In the genomic region with DNA sequence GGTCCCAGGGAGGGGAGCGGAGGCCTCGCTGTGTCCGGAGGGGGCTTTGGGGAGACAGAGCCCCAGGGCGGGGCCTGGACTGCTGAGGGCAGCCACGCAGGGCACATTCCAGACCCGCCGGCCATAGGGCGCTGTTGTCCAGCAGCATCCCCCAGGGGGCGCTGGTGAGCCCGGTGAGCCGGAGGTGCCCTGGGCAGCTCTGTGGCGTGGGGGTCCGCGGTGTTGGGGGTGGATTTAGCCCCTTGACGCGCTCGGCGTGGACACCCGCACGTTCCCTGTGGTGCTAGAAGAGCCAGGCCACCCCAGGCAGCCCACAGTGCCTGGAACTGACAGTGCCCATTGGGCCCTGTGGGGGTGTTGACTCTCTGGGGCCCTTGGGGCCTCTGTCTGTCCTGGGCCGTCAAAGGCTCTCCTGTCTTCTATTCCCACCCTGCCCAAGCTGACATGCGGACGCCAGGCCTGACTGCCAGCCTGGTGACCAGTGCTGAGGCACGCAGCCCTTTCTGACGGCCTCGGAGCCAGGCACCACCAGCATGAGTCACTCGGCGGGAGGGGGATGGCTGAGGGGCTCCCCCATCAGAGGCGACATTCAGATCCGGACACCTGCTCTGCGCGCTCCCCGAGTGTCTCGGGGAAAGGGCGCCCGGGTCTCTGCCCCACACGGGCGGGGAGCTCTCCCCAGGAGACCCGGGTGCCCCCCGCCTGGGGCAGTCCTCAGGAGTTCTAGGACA, we compare ENCODE assay signal across 9 cellular contexts. TPM values are rescaled to one million over a fixed set of nuclear protein-coding genes. Genes with fewer than 3 reads are reported as not detected.
DNase-seq lines count a peak whose midpoint lies in the region; ATAC-seq, FAIRE-seq and TF ChIP-seq lines count a peak whose summit lies in the region.
"Had no signal": no experiment of that assay in that cellular context is flagged by ENCODE, and none has a peak within 500 bp of the region (broad histone marks: within the 10 kb centered on the region; RNA-seq: fewer than 3 reads in every experiment).

No MANE protein-coding gene starts in this region.

- H3K4me3 ChIP-seq in choroid plexus epithelial cell (ENCODE audit: low read depth, low read length) = no peak overlapping the region
- no peak overlapping the region for H3K4me3 ChIP-seq in mucosa of descending colon

- TF ChIP-seq POLR2A in GM12891 (IDR thresholded peaks at IDR 0.05; ENCODE audit: low read depth, low read length) = no peak

- DNase-seq in GM12891 (ENCODE audit: insufficient read length, low spot score) (peak; percentile 69), T-helper 1 cell (peak in 3 of 5 donors; percentile 18 to 45 (median 42)), choroid plexus epithelial cell (ENCODE audit: low read depth) (peak; percentile 59), mucosa of descending colon (no peak), urothelium cell line (ENCODE audit: low spot score) (peak; percentile 67)

- H3K9me3 Mint-ChIP-seq in stimulated activated memory B cell treated with anti-CD40 and anti-IgM and Interleukin-4, amounts not matched to agents 10 μg/mL and 1 μg/mL and 100 μg/mL, for 72 hours = no peaks in the 10 kb centered on the region
- H3K9me3 Mint-ChIP-seq: T-cell had no signal

- H3K4me1 Mint-ChIP-seq in stimulated activated memory B cell treated with anti-CD40 and anti-IgM and Interleukin-4, amounts not matched to agents 10 μg/mL and 1 μg/mL and 100 μg/mL, for 72 hours = peaks cover 36% of the 10 kb centered on the region

- TF ChIP-seq CTCF in choroid plexus epithelial cell (conservative IDR thresholded peaks at IDR 0.05; ENCODE audit: low read depth, low read length) = peak; percentile 77
- TF ChIP-seq CTCF in mucosa of descending colon (IDR thresholded peaks at IDR 0.05) = no peak

- peaks cover 31% of the 10 kb centered on the region for H3K36me3 Mint-ChIP-seq in stimulated activated memory B cell treated with anti-CD40 and anti-IgM and Interleukin-4, amounts not matched to agents 10 μg/mL and 1 μg/mL and 100 μg/mL, for 72 hours

- H3K9me3 ChIP-seq in mucosa of descending colon = no peaks in the 10 kb centered on the region

- H3K27me3 Mint-ChIP-seq in stimulated activated memory B cell treated with anti-CD40 and anti-IgM and Interleukin-4, amounts not matched to agents 10 μg/mL and 1 μg/mL and 100 μg/mL, for 72 hours = peaks cover 39% of the 10 kb centered on the region
- H3K27me3 Mint-ChIP-seq: T-cell had no signal

- H3K36me3 ChIP-seq in mucosa of descending colon (ENCODE audit: low read depth) = no peaks in the 10 kb centered on the region

- H3K27ac Mint-ChIP-seq in stimulated activated memory B cell treated with anti-CD40 and anti-IgM and Interleukin-4, amounts not matched to agents 10 μg/mL and 1 μg/mL and 100 μg/mL, for 72 hours = no peak overlapping the region
- H3K27ac Mint-ChIP-seq: T-cell had no signal

- peaks cover 41% of the 10 kb centered on the region for H3K4me1 ChIP-seq in mucosa of descending colon (ENCODE audit: low read depth)

- intact Hi-C loops in mucosa of descending colon (cut with DNase I, micrococcal nuclease) = no loop called here

- no peak overlapping the region for H3K4me3 Mint-ChIP-seq in stimulated activated memory B cell treated with anti-CD40 and anti-IgM and Interleukin-4, amounts not matched to agents 10 μg/mL and 1 μg/mL and 100 μg/mL, for 72 hours
- H3K4me3 Mint-ChIP-seq: T-cell had no signal

- ATAC-seq in mucosa of descending colon = peak; percentile 8
- ATAC-seq in HG02981 (IDR thresholded peaks at IDR 0.05; ENCODE audit: unreplicated experiment) = no peak
- ATAC-seq in HG03280 (IDR thresholded peaks at IDR 0.05; ENCODE audit: unreplicated experiment) = no peak
- no peak for ATAC-seq in stimulated activated memory B cell treated with anti-CD40 and anti-IgM and Interleukin-4, amounts not matched to agents 10 μg/mL and 1 μg/mL and 100 μg/mL, for 72 hours

- FAIRE-seq in GM12891 (lab: Jason Lieb, UNC) = peak; percentile 20
- FAIRE-seq in urothelium cell line (lab: Jason Lieb, UNC) = peak; percentile 44

TF ChIP-seq in GM12891, 5 proteins besides CTCF, POLR2A, EP300 and RAD21:
- no peak for TF ChIP-seq POLR2AphosphoS5 (IDR thresholded peaks at IDR 0.05; ENCODE audit: low read depth, low read length)
- no peak for TF ChIP-seq TAF1 (IDR thresholded peaks at IDR 0.05; ENCODE audit: low read depth, low read length)
- TF ChIP-seq SPI1 (IDR thresholded peaks at IDR 0.05; ENCODE audit: low read depth, low read length) = no peak
- TF ChIP-seq PAX5 (IDR thresholded peaks at IDR 0.05; ENCODE audit: insufficient read depth, low read length, severe bottlenecking) = no peak
- TF ChIP-seq POU2F2 (IDR thresholded peaks at IDR 0.05; ENCODE audit: low read depth, low read length) = no peak
TF ChIP-seq in GM12891: peak in this region for 0.

RNA-seq across cellular contexts. Expression of a gene that starts 23.9 kb away (rescaled TPM):
- polyA plus RNA-seq in GM12891 (2012; ENCODE audit: low read depth, missing spikeins) = 0.09 TPM
- total RNA-seq in mucosa of descending colon = 10 to 100 TPM in 1 of 3 donors, 1 to 10 TPM in 2; 2.2 to 18.1 (median 2.2) TPM

RNA-seq across cellular contexts. Expression of a gene that starts 57.1 kb away (rescaled TPM):
- polyA plus RNA-seq in GM12891 (2012; ENCODE audit: low read depth, missing spikeins) = 5.7 TPM
- 1 to 10 TPM; 7.3 to 9.7 (median 8.8) TPM for total RNA-seq in mucosa of descending colon

Comparison
In these comparisons a context has a peak if more than half of its experiments do, and no peak if none do; other contexts are left out.
1. DNase-seq: peak in GM12891 (single experiment), T-helper 1 cell (3 of 5), choroid plexus epithelial cell (single experiment) and urothelium cell line (single experiment); none in mucosa of descending colon (0 of 3).